23 cellular contexts compared by ENCODE assay signal in genomic region chr4:4922441-4922840, GRCh38.
"Had no signal": no experiment of that assay in that cellular context is flagged by ENCODE, and none has a peak within 500 bp of the region (broad histone marks: within the 10 kb centered on the region; RNA-seq: fewer than 3 reads in every experiment).

No MANE protein-coding gene starts in this region.

- H3K4me3 ChIP-seq: colonic mucosa, gastrocnemius medialis, left ventricle myocardium inferior, prostate gland, skin epidermis, thoracic aorta, upper lobe of left lung had no signal

- H3K4me3 Mint-ChIP-seq: activated CD4-positive, alpha-beta T cell treated with anti-CD3 and anti-CD28 coated beads, Interleukin-2, amount 10 ng/mL, durations not matched to agents 7 days and 5 days; activated naive CD8-positive, alpha-beta T cell; activated T-helper 1 cell treated with anti-CD3 and anti-CD28 coated beads, Interleukin-12 subunit alpha, Interleukin-12 subunit beta, Interleukin-2, Interleukin-4 antibody, amounts not matched to agents 30 ng/mL and 10 ng/mL and 1 ng/mL, durations not matched to agents 14 hours and 24 hours and 36 hours; brain; neural crest cell had no signal

- H3K9me3 ChIP-seq: colonic mucosa, gastrocnemius medialis, prostate gland, thoracic aorta, upper lobe of left lung had no signal

- H3K27me3 ChIP-seq: colonic mucosa, gastrocnemius medialis, upper lobe of left lung had no signal

- DNase-seq: activated CD4-positive, alpha-beta T cell treated with anti-CD3 and anti-CD28 coated beads, Interleukin-2, amount 10 ng/mL, durations not matched to agents 7 days and 5 days; activated T-cell treated with anti-CD3 and anti-CD28 coated beads for 4 hours; caudate nucleus; colonic mucosa; gastrocnemius medialis; head of caudate nucleus; kidney; left ventricle myocardium inferior; mammary epithelial cell; midbrain; right cardiac atrium; stimulated activated CD4-positive, alpha-beta T cell treated with anti-CD3 and anti-CD28 coated beads, Interleukin-15, amount 100 ng/mL, for 24 hours; stimulated activated CD4-positive, alpha-beta T cell treated with anti-CD3 and anti-CD28 coated beads, Interleukin-2, amount 100 ng/mL, for 48 hours; T1000; upper lobe of left lung had no signal

- H3K4me1 Mint-ChIP-seq: brain, neural crest cell had no signal

- H3K36me3 ChIP-seq: colonic mucosa, gastrocnemius medialis, left ventricle myocardium inferior, prostate gland, thoracic aorta, upper lobe of left lung had no signal

- H3K27me3 Mint-ChIP-seq: activated naive CD8-positive, alpha-beta T cell had no signal

- H3K27ac Mint-ChIP-seq: activated CD4-positive, alpha-beta T cell treated with anti-CD3 and anti-CD28 coated beads, Interleukin-2, amount 10 ng/mL, durations not matched to agents 7 days and 5 days; activated naive CD8-positive, alpha-beta T cell; activated T-helper 1 cell treated with anti-CD3 and anti-CD28 coated beads, Interleukin-12 subunit alpha, Interleukin-12 subunit beta, Interleukin-2, Interleukin-4 antibody, amounts not matched to agents 30 ng/mL and 10 ng/mL and 1 ng/mL, durations not matched to agents 14 hours and 24 hours and 36 hours; brain had no signal

- ATAC-seq: esophagus mucosa, gastrocnemius medialis, right cardiac atrium had no signal

- H3K36me3 Mint-ChIP-seq: activated naive CD8-positive, alpha-beta T cell; brain had no signal

- H3K4me1 ChIP-seq: colonic mucosa, gastrocnemius medialis, left ventricle myocardium inferior, prostate gland, upper lobe of left lung had no signal

- H3K27ac ChIP-seq: colonic mucosa, gastrocnemius medialis, left ventricle myocardium inferior, prostate gland, skin epidermis, thoracic aorta, upper lobe of left lung had no signal
